In genomic region chr4:26323807-26324206, GRCh38 we compare ENCODE assay signal across 1 cellular context.
TF ChIP-seq lines count a peak whose summit lies in the region.

No MANE protein-coding gene starts in this region.

TF ChIP-seq in H1, 55 proteins besides CTCF, POLR2A, EP300 and RAD21:
- TF ChIP-seq BRCA1 (IDR thresholded peaks at IDR 0.05; ENCODE audit: low read depth, low read length): no peak
- no peak for TF ChIP-seq GTF2F1 (IDR thresholded peaks at IDR 0.05; ENCODE audit: borderline replicate concordance, low read depth, low read length)
- TF ChIP-seq TEAD4 (IDR thresholded peaks at IDR 0.05; ENCODE audit: low read depth, low read length): no peak
- no peak for TF ChIP-seq SUZ12 (IDR thresholded peaks at IDR 0.05; ENCODE audit: low read length)
- TF ChIP-seq CBX8 (IDR thresholded peaks at IDR 0.05; ENCODE audit: borderline replicate concordance, low read depth, low read length): no peak
- TF ChIP-seq SAP30 (IDR thresholded peaks at IDR 0.05; ENCODE audit: insufficient read depth, insufficient replicate concordance, low read length): no peak
